ENCODE assay signal across 18 cellular contexts in genomic region chr15:58185439-58185838, GRCh38. TPM values are rescaled to one million over a fixed set of nuclear protein-coding genes. Genes with fewer than 3 reads are reported as not detected.
DNase-seq lines count a peak whose midpoint lies in the region; ATAC-seq and TF ChIP-seq lines count a peak whose summit lies in the region.
"Had no signal": no experiment of that assay in that cellular context is flagged by ENCODE, and none has a peak within 500 bp of the region (broad histone marks: within the 10 kb centered on the region; RNA-seq: fewer than 3 reads in every experiment).

No MANE protein-coding gene starts in this region.

- no TSS peak for BruUV-seq in HCT116 (replicated peaks; lab: Mats Ljungman, UMichigan)

- no peaks in the 10 kb centered on the region for H3F3A ChIP-seq in SK-N-SH (replicated peaks; ENCODE audit: insufficient read depth)

- H2AFZ ChIP-seq in SK-N-SH (ENCODE audit: low read depth) (no peak overlapping the region), HCT116 (ENCODE audit: low read depth, low read length, poor library complexity, severe bottlenecking) (no peak overlapping the region)

- H3K4me1 ChIP-seq in SK-N-SH (ENCODE audit: control insufficient read depth in 1 of 2, insufficient read depth in 2 of 2, low read depth in 1 of 2, low read length in 1 of 2) (no peaks in the 10 kb centered on the region; a peak in 1 of 4 replicates), HCT116 (ENCODE audit: control insufficient read depth in 1 of 2, insufficient read depth in 2 of 2, low read length in 2 of 2) (no peaks in the 10 kb centered on the region)
- H3K4me1 ChIP-seq: gastrocnemius medialis, SJCRH30, suprapubic skin had no signal

- TF ChIP-seq CTCF in SK-N-SH (IDR thresholded peaks at IDR 0.05) (peak; percentile 18; the same call in 1 of the 2 replicates), HCT116 (IDR thresholded peaks at IDR 0.05 in 2 of 3, conservative IDR thresholded peaks at IDR 0.05 in 1 of 3; ENCODE audit: borderline replicate concordance in 1 of 3, insufficient read depth in 1 of 3, low read depth in 2 of 3, low read length in 2 of 3) (no peak), cardiac fibroblast (IDR thresholded peaks at IDR 0.05; ENCODE audit: low read depth, low read length) (peak; percentile 57)

- H3K79me2 ChIP-seq in SK-N-SH (ENCODE audit: insufficient read depth), result no peaks in the 10 kb centered on the region
- no peaks in the 10 kb centered on the region for H3K79me2 ChIP-seq in HCT116 (ENCODE audit: insufficient read depth, low read length)

- TF ChIP-seq RAD21 in SK-N-SH (IDR thresholded peaks at IDR 0.05; ENCODE audit: low read length) (peak; percentile 45), HCT116 (IDR thresholded peaks at IDR 0.05; ENCODE audit: low read depth) (peak; percentile 25; the same call in 1 of the 2 replicates)

- intact Hi-C loops in HCT116 (cut with micrococcal nuclease), result loop anchor here (10.0 kb wide), 1 partner anchor 841 kb away; no protein-coding TSS in a partner anchor

- 35% methylated on average over 1 of the region's 1 CpG for WGBS in SK-N-SH (ENCODE audit: low lambda C conversion rate)

- POLR2A ChIA-PET in SK-N-SH (lab: Yijun Ruan, JAX) (no interaction called here), HCT116 (lab: Charles Lee) (no interaction called here)

- H3K27me3 ChIP-seq in SK-N-SH (ENCODE audit: insufficient read depth) (peaks cover 8% of the 10 kb centered on the region; the same call in 1 of the 2 replicates), HCT116 (ENCODE audit: insufficient read depth, low read length) (peaks cover 5% of the 10 kb centered on the region; the same call in 1 of the 2 replicates)
- H3K27me3 ChIP-seq: gastrocnemius medialis, SJCRH30 had no signal

- no peak for TF ChIP-seq EP300 in SK-N-SH (IDR thresholded peaks at IDR 0.05; ENCODE audit: borderline replicate concordance in 1 of 2, low read depth in 1 of 2, low read length in 1 of 2)

- H3K36me3 ChIP-seq in SK-N-SH (replicated peaks in 1 of 2; ENCODE audit: control insufficient read depth in 1 of 2, insufficient read depth in 2 of 2, low read length in 1 of 2) (no peaks in the 10 kb centered on the region), HCT116 (ENCODE audit: control insufficient read depth in 1 of 2, insufficient read depth in 2 of 2, low read length in 2 of 2) (no peaks in the 10 kb centered on the region)
- H3K36me3 ChIP-seq: gastrocnemius medialis, SJCRH30, suprapubic skin had no signal

- H3K9me2 ChIP-seq in SK-N-SH (no peaks in the 10 kb centered on the region), HCT116 (ENCODE audit: insufficient read depth) (no peaks in the 10 kb centered on the region)

- H3K4me2 ChIP-seq in SK-N-SH (no peak overlapping the region), HCT116 (ENCODE audit: low read length) (no peak overlapping the region)

- H3K9ac ChIP-seq in SK-N-SH, result no peak overlapping the region
- no peak overlapping the region for H3K9ac ChIP-seq in HCT116 (ENCODE audit: low read length)

- CTCF ChIA-PET in SK-N-SH (lab: Yijun Ruan, JAX), result interaction anchor here (1.1 to 2.2 kb wide), 3 partner anchors 324 to 743 kb away, joined by 3 to 14 read pairs (median 6); no protein-coding TSS in a partner anchor
- CTCF ChIA-PET in HCT116 (lab: Charles Lee), result interaction anchor here (1.2 kb wide), 1 partner anchor 434 kb away, joined by 3 read pairs; no protein-coding TSS in a partner anchor

- RAD21 ChIA-PET in HCT116 (lab: Charles Lee; ENCODE audit: low non-redundant PET in 1 of 2, low total read pairs in 2 of 2, uncharacterized antibody in 2 of 2, unreplicated experiment in 2 of 2), result no interaction called here

- H3K9me3 ChIP-seq in SK-N-SH (no peaks in the 10 kb centered on the region), HCT116 (ENCODE audit: control insufficient read depth in 1 of 2, insufficient read depth in 1 of 2, low read depth in 1 of 2, low read length in 2 of 2) (no peaks in the 10 kb centered on the region)
- H3K9me3 ChIP-seq: gastrocnemius medialis, SJCRH30, suprapubic skin had no signal

- H4K20me1 ChIP-seq in SK-N-SH (ENCODE audit: insufficient read depth), result no peaks in the 10 kb centered on the region
- no peaks in the 10 kb centered on the region for H4K20me1 ChIP-seq in HCT116 (ENCODE audit: insufficient read depth)

- DNase-seq in SK-N-SH (no peak), HCT116 (ENCODE audit: low read depth, low spot score) (no peak), cardiac fibroblast (ENCODE audit: low read depth in 2 of 2) (peak; percentile 42 to 69), kidney tubule cell (ENCODE audit: low spot score) (peak; percentile 5), ureter (ENCODE audit: low spot score) (no peak), GM03348 (ENCODE audit: low spot score) (no peak), NCI-H345 (lab: John Stamatoyannopoulos, UW) (no peak)
- DNase-seq: ACHN; activated CD4-positive, alpha-beta T cell treated with anti-CD3 and anti-CD28 coated beads, Interleukin-2, amount 50 U/mL, for 48 hours; COR-L47; cortex of kidney; gastrocnemius medialis; GF-D8; NCI-H1092 had no signal

- H3K27ac ChIP-seq in SK-N-SH (ENCODE audit: low read depth in 2 of 2, low read length in 1 of 2) (no peak overlapping the region), HCT116 (ENCODE audit: low read depth, low read length) (no peak overlapping the region)
- H3K27ac ChIP-seq: gastrocnemius medialis, SJCRH30, suprapubic skin had no signal

- H3K4me3 ChIP-seq in SK-N-SH (ENCODE audit: low read depth in 2 of 2, low read length in 1 of 2), result no peak overlapping the region
- no peak overlapping the region for H3K4me3 ChIP-seq in HCT116 (replicated peaks in 1 of 2; ENCODE audit: low read depth in 1 of 2, low read length in 2 of 2)
- H3K4me3 ChIP-seq in cardiac fibroblast (replicated peaks in 1 of 2; ENCODE audit: low read depth in 2 of 2, low read length in 2 of 2), result no peak overlapping the region
- H3K4me3 ChIP-seq: gastrocnemius medialis, SJCRH30, suprapubic skin had no signal

- no peak for ATAC-seq in SK-N-SH treated with all-trans-retinoic acid at 6 μM for 48 hours
- ATAC-seq in HCT116, result no peak
- ATAC-seq: gastrocnemius medialis; natural killer cell treated with Interleukin-12 subunit alpha and Interleukin-12 subunit beta and Interleukin-15 and Interleukin-18, amount 100 ng/mL, for 72 hours had no signal

- TF ChIP-seq POLR2A in HCT116 (IDR thresholded peaks at IDR 0.05; ENCODE audit: borderline replicate concordance, extremely low read depth, insufficient read depth, insufficient read length), result no peak

TF ChIP-seq in SK-N-SH, 30 proteins besides CTCF, POLR2A, EP300 and RAD21:
- TF ChIP-seq GATA2 (CRISPR knock-in tag; IDR thresholded peaks at IDR 0.05), result no peak
- TF ChIP-seq EZH2phosphoT487 (IDR thresholded peaks at IDR 0.05; ENCODE audit: borderline replicate concordance, low read depth), result no peak
- TF ChIP-seq JUND (IDR thresholded peaks at IDR 0.05), result no peak
- TF ChIP-seq, protein P1, sequence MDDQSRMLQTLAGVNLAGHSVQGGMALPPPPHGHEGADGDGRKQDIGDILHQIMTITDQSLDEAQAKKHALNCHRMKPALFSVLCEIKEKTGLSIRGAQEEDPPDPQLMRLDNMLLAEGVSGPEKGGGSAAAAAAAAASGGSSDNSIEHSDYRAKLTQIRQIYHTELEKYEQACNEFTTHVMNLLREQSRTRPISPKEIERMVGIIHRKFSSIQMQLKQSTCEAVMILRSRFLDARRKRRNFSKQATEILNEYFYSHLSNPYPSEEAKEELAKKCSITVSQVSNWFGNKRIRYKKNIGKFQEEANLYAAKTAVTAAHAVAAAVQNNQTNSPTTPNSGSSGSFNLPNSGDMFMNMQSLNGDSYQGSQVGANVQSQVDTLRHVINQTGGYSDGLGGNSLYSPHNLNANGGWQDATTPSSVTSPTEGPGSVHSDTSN (IDR thresholded peaks at IDR 0.05), result no peak

TF ChIP-seq in SK-N-SH treated with all-trans-retinoic acid at 6 μM for 48 hours, 23 proteins besides CTCF, POLR2A, EP300 and RAD21 (continues in another document):
- TF ChIP-seq ISL1 (CRISPR knock-in tag; IDR thresholded peaks at IDR 0.05) (no peak), GLIS3 (CRISPR knock-in tag; IDR thresholded peaks at IDR 0.05) (no peak), TCF4 (CRISPR knock-in tag; IDR thresholded peaks at IDR 0.05; ENCODE audit: borderline replicate concordance) (no peak), ZC3H10 (CRISPR knock-in tag; IDR thresholded peaks at IDR 0.05) (no peak)
- TF ChIP-seq, protein P2, sequence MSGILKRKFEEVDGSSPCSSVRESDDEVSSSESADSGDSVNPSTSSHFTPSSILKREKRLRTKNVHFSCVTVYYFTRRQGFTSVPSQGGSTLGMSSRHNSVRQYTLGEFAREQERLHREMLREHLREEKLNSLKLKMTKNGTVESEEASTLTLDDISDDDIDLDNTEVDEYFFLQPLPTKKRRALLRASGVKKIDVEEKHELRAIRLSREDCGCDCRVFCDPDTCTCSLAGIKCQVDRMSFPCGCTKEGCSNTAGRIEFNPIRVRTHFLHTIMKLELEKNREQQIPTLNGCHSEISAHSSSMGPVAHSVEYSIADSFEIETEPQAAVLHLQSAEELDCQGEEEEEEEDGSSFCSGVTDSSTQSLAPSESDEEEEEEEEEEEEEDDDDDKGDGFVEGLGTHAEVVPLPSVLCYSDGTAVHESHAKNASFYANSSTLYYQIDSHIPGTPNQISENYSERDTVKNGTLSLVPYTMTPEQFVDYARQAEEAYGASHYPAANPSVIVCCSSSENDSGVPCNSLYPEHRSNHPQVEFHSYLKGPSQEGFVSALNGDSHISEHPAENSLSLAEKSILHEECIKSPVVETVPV (CRISPR knock-in tag; IDR thresholded peaks at IDR 0.05), result no peak

TF ChIP-seq in HCT116, 20 proteins besides CTCF, POLR2A, EP300 and RAD21 (continues in another document):
- TF ChIP-seq FOSL1 (IDR thresholded peaks at IDR 0.05; ENCODE audit: low read depth) (no peak), SRF (IDR thresholded peaks at IDR 0.05; ENCODE audit: low read depth) (no peak), ZNF274 (IDR thresholded peaks at IDR 0.05; ENCODE audit: low read depth, low read length) (no peak), CBX3 (IDR thresholded peaks at IDR 0.05; ENCODE audit: low read depth) (no peak), CEBPB (IDR thresholded peaks at IDR 0.05; ENCODE audit: low read depth) (no peak), EZH2 (IDR thresholded peaks at IDR 0.05) (no peak), JUND (IDR thresholded peaks at IDR 0.05) (no peak), TCF7L2 (IDR thresholded peaks at IDR 0.05; ENCODE audit: borderline replicate concordance, extremely low read depth, insufficient read depth, insufficient read length) (no peak), SIN3A (IDR thresholded peaks at IDR 0.05; ENCODE audit: low read depth) (no peak), EGR1 (IDR thresholded peaks at IDR 0.05; ENCODE audit: low read depth) (no peak), SP1 (IDR thresholded peaks at IDR 0.05; ENCODE audit: low read depth) (no peak), ZFX (IDR thresholded peaks at IDR 0.05) (no peak)
- TF ChIP-seq, protein P3, sequence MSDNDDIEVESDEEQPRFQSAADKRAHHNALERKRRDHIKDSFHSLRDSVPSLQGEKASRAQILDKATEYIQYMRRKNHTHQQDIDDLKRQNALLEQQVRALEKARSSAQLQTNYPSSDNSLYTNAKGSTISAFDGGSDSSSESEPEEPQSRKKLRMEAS (IDR thresholded peaks at IDR 0.05), result no peak

RNA-seq across cellular contexts. Expression of gene AQP9, which starts 47.3 kb away (rescaled TPM):
- polyA plus RNA-seq in SK-N-SH (2012; rRNA removed), result not detected in 2 replicates
- not detected in 2 replicates for polyA plus RNA-seq in SK-N-SH (2012; cell fraction: cytosol; rRNA removed)
- polyA plus RNA-seq in SK-N-SH (2012; cell fraction: nucleus; rRNA removed), result not detected in 2 replicates
- total RNA-seq in HCT116 (2021; ENCODE audit: unreplicated experiment), result 0.12 TPM
- not detected in 2 replicates for polyA plus RNA-seq in HCT116 (2012)
- total RNA-seq in ureter, result 0.49 TPM

Comparison
In these comparisons a context has a peak if more than half of its experiments do, and no peak if none do; other contexts are left out.
1. DNase-seq: peak in cardiac fibroblast (2 of 2) and kidney tubule cell (single experiment); none in SK-N-SH (single experiment), HCT116 (single experiment), ureter (single experiment), GM03348 (single experiment) and NCI-H345 (single experiment).
2. CTCF ChIP-seq: peak in SK-N-SH (single experiment) and cardiac fibroblast (single experiment); none in HCT116 (0 of 3).